In genomic region chr4:110357521-110357920, GRCh38 we compare ENCODE assay signal across 23 cellular contexts.
"Had no signal": no experiment of that assay in that cellular context is flagged by ENCODE, and none has a peak within 500 bp of the region (broad histone marks: within the 10 kb centered on the region; RNA-seq: fewer than 3 reads in every experiment).

No MANE protein-coding gene starts in this region.

- H3K27ac ChIP-seq: epithelial cell of prostate, esophagus muscularis mucosa, left ventricle myocardium inferior, lower lobe of right lung, neural progenitor cell, pancreas, skin epidermis, thoracic aorta, transverse colon had no signal

- H3K9ac ChIP-seq: neural progenitor cell had no signal

- H3K4me1 ChIP-seq: esophagus muscularis mucosa, left ventricle myocardium inferior, lower lobe of right lung, neural progenitor cell, pancreas, transverse colon had no signal

- H2AFZ ChIP-seq: neural progenitor cell had no signal

- ATAC-seq: effector memory CD8-positive, alpha-beta T cell; left cardiac atrium; lower lobe of right lung; natural killer cell treated with Interleukin-12 subunit alpha and Interleukin-12 subunit beta and Interleukin-15 and Interleukin-18, amount 100 ng/mL, for 72 hours; pancreas; sciatic nerve; stimulated activated naive B cell treated with anti-CD40 and anti-IgM and Interleukin-4, amounts not matched to agents 10 μg/mL and 1 μg/mL and 100 μg/mL, for 72 hours; stimulated activated naive CD8-positive, alpha-beta T cell treated with anti-CD3 and anti-CD28 coated beads, Interleukin-15, amount 100 ng/mL, for 72 hours had no signal

- DNase-seq: effector memory CD8-positive, alpha-beta T cell; islet precursor cell; left cardiac atrium; left ventricle myocardium inferior; lower lobe of right lung; midbrain; occipital lobe; pancreas; stimulated activated CD4-positive, alpha-beta T cell treated with anti-CD3 and anti-CD28 coated beads, Interleukin-2, amount 100 ng/mL, for 24 hours; stimulated activated CD4-positive, alpha-beta T cell treated with anti-CD3 and anti-CD28 coated beads, Interleukin-4, amount 100 ng/mL, for 4 hours; stimulated activated naive B cell treated with anti-CD40 and anti-IgM and Interleukin-4, amounts not matched to agents 10 μg/mL and 1 μg/mL and 100 μg/mL, for 72 hours; stimulated activated naive CD8-positive, alpha-beta T cell treated with anti-CD3 and anti-CD28 coated beads, Interleukin-15, amount 100 ng/mL, for 72 hours; transverse colon had no signal

- H3K4me1 Mint-ChIP-seq: memory B cell; neural progenitor cell; stimulated activated naive B cell treated with anti-CD40 and anti-IgM and Interleukin-4, amounts not matched to agents 10 μg/mL and 1 μg/mL and 100 μg/mL, for 72 hours; stimulated activated naive CD8-positive, alpha-beta T cell treated with anti-CD3 and anti-CD28 coated beads, Interleukin-15, amount 100 ng/mL, for 72 hours had no signal

- H3K9me3 ChIP-seq: esophagus muscularis mucosa, left ventricle myocardium inferior, lower lobe of right lung, pancreas, thoracic aorta, transverse colon had no signal

- H3K4me3 ChIP-seq: esophagus muscularis mucosa, left ventricle myocardium inferior, lower lobe of right lung, neural progenitor cell, pancreas, skin epidermis, thoracic aorta, transverse colon had no signal

- H3K36me3 ChIP-seq: esophagus muscularis mucosa, left ventricle myocardium inferior, lower lobe of right lung, neural progenitor cell, pancreas, thoracic aorta, transverse colon had no signal

- H3K4me3 Mint-ChIP-seq: dendritic cell treated with granulocyte-macrophage colony-stimulating factor and Interleukin-4, amounts not matched to agents 40 ng/mL and 50 ng/mL, for 4 days; effector memory CD8-positive, alpha-beta T cell; memory B cell; natural killer cell treated with Interleukin-12 subunit alpha and Interleukin-12 subunit beta and Interleukin-15 and Interleukin-18, amount 100 ng/mL, for 72 hours; neural progenitor cell; stimulated activated naive B cell treated with anti-CD40 and anti-IgM and Interleukin-4, amounts not matched to agents 10 μg/mL and 1 μg/mL and 100 μg/mL, for 72 hours; stimulated activated naive CD8-positive, alpha-beta T cell treated with anti-CD3 and anti-CD28 coated beads, Interleukin-15, amount 100 ng/mL, for 72 hours had no signal

- H3K27me3 ChIP-seq: esophagus muscularis mucosa, neural progenitor cell, pancreas, transverse colon had no signal

- H3K36me3 Mint-ChIP-seq: memory B cell; natural killer cell treated with Interleukin-12 subunit alpha and Interleukin-12 subunit beta and Interleukin-15 and Interleukin-18, amount 100 ng/mL, for 72 hours; neural progenitor cell; stimulated activated naive B cell treated with anti-CD40 and anti-IgM and Interleukin-4, amounts not matched to agents 10 μg/mL and 1 μg/mL and 100 μg/mL, for 72 hours had no signal

- H3K4me2 ChIP-seq: neural progenitor cell had no signal

- H3K27ac Mint-ChIP-seq: dendritic cell treated with granulocyte-macrophage colony-stimulating factor and Interleukin-4, amounts not matched to agents 40 ng/mL and 50 ng/mL, for 4 days; effector memory CD8-positive, alpha-beta T cell; memory B cell; natural killer cell treated with Interleukin-12 subunit alpha and Interleukin-12 subunit beta and Interleukin-15 and Interleukin-18, amount 100 ng/mL, for 72 hours; neural progenitor cell; progenitor cell of endocrine pancreas; stimulated activated naive B cell treated with anti-CD40 and anti-IgM and Interleukin-4, amounts not matched to agents 10 μg/mL and 1 μg/mL and 100 μg/mL, for 72 hours had no signal

- H3K9me3 Mint-ChIP-seq: dendritic cell treated with granulocyte-macrophage colony-stimulating factor and Interleukin-4, amounts not matched to agents 40 ng/mL and 50 ng/mL, for 4 days; effector memory CD8-positive, alpha-beta T cell; natural killer cell treated with Interleukin-12 subunit alpha and Interleukin-12 subunit beta and Interleukin-15 and Interleukin-18, amount 100 ng/mL, for 72 hours; stimulated activated naive B cell treated with anti-CD40 and anti-IgM and Interleukin-4, amounts not matched to agents 10 μg/mL and 1 μg/mL and 100 μg/mL, for 72 hours; stimulated activated naive CD8-positive, alpha-beta T cell treated with anti-CD3 and anti-CD28 coated beads, Interleukin-15, amount 100 ng/mL, for 72 hours had no signal
